Comparison of ENCODE assay signal across 1 cellular context in the genomic region with DNA sequence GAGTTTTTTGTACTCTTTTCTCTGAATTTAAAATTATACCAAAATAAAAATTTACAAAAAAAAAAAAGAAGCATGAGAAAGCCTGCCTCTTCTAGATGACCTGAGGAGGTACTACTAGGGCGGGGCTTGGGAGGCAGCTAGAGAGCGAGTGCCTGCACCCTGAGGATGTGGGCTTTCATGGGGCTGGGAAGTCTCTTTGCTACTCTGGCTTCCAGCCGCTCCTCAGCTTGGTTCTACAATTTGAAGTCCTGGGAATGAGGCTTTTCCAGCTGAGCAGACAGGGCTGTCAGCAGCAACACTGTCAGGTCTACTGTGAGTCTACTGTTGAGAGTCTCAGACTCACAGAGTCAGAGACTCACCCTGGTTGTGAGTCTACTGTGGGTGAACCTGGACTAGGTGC.
TF ChIP-seq lines count a peak whose summit lies in the region.

No MANE protein-coding gene starts in this region.

TF ChIP-seq in WTC11, 78 proteins besides CTCF, POLR2A, EP300 and RAD21 (continued from another document):
- TF ChIP-seq, protein P1, sequence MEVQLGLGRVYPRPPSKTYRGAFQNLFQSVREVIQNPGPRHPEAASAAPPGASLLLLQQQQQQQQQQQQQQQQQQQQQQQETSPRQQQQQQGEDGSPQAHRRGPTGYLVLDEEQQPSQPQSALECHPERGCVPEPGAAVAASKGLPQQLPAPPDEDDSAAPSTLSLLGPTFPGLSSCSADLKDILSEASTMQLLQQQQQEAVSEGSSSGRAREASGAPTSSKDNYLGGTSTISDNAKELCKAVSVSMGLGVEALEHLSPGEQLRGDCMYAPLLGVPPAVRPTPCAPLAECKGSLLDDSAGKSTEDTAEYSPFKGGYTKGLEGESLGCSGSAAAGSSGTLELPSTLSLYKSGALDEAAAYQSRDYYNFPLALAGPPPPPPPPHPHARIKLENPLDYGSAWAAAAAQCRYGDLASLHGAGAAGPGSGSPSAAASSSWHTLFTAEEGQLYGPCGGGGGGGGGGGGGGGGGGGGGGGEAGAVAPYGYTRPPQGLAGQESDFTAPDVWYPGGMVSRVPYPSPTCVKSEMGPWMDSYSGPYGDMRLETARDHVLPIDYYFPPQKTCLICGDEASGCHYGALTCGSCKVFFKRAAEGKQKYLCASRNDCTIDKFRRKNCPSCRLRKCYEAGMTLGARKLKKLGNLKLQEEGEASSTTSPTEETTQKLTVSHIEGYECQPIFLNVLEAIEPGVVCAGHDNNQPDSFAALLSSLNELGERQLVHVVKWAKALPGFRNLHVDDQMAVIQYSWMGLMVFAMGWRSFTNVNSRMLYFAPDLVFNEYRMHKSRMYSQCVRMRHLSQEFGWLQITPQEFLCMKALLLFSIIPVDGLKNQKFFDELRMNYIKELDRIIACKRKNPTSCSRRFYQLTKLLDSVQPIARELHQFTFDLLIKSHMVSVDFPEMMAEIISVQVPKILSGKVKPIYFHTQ (CRISPR knock-in tag; IDR thresholded peaks at IDR 0.05): no peak
- TF ChIP-seq SP1 (CRISPR knock-in tag; conservative IDR thresholded peaks at IDR 0.05): no peak
- TF ChIP-seq, protein P2, sequence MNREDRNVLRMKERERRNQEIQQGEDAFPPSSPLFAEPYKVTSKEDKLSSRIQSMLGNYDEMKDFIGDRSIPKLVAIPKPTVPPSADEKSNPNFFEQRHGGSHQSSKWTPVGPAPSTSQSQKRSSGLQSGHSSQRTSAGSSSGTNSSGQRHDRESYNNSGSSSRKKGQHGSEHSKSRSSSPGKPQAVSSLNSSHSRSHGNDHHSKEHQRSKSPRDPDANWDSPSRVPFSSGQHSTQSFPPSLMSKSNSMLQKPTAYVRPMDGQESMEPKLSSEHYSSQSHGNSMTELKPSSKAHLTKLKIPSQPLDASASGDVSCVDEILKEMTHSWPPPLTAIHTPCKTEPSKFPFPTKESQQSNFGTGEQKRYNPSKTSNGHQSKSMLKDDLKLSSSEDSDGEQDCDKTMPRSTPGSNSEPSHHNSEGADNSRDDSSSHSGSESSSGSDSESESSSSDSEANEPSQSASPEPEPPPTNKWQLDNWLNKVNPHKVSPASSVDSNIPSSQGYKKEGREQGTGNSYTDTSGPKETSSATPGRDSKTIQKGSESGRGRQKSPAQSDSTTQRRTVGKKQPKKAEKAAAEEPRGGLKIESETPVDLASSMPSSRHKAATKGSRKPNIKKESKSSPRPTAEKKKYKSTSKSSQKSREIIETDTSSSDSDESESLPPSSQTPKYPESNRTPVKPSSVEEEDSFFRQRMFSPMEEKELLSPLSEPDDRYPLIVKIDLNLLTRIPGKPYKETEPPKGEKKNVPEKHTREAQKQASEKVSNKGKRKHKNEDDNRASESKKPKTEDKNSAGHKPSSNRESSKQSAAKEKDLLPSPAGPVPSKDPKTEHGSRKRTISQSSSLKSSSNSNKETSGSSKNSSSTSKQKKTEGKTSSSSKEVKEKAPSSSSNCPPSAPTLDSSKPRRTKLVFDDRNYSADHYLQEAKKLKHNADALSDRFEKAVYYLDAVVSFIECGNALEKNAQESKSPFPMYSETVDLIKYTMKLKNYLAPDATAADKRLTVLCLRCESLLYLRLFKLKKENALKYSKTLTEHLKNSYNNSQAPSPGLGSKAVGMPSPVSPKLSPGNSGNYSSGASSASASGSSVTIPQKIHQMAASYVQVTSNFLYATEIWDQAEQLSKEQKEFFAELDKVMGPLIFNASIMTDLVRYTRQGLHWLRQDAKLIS (CRISPR knock-in tag; IDR thresholded peaks at IDR 0.05; ENCODE audit: borderline replicate concordance): no peak
- TF ChIP-seq TEAD4 (CRISPR knock-in tag; IDR thresholded peaks at IDR 0.05): no peak
